Comparison of ENCODE assay signal across 25 cellular contexts in genomic region chr13:35882722-35883497, GRCh38.
DNase-seq lines count a peak whose midpoint lies in the region; ATAC-seq and TF ChIP-seq lines count a peak whose summit lies in the region.
"Had no signal": no experiment of that assay in that cellular context is flagged by ENCODE, and none has a peak within 500 bp of the region (broad histone marks: within the 10 kb centered on the region; RNA-seq: fewer than 3 reads in every experiment).

No MANE protein-coding gene starts in this region.

- H3K27me3 Mint-ChIP-seq in activated T-cell treated with anti-CD3 and anti-CD28 coated beads, Interleukin-2, amount 50 U/mL, for 72 hours (ENCODE audit: low read depth), result no peaks in the 10 kb centered on the region
- H3K27me3 Mint-ChIP-seq: activated T-helper 17 cell treated with anti-CD3 and anti-CD28 coated beads, Interleukin-2, amount 50 U/mL, for 72 hours; stimulated activated naive CD8-positive, alpha-beta T cell treated with anti-CD3 and anti-CD28 coated beads, Interleukin-15, amount 100 ng/mL, for 72 hours had no signal

- H3K27ac ChIP-seq in smooth muscle cell (ENCODE audit: low read depth), result no peak overlapping the region
- no peak overlapping the region for H3K27ac ChIP-seq in upper lobe of right lung
- no peak overlapping the region for H3K27ac ChIP-seq in mesendoderm (ENCODE audit: low read depth, low read length)
- H3K27ac ChIP-seq: body of pancreas, C4-2B, spleen, upper lobe of left lung had no signal

- H2AK5ac ChIP-seq in mesendoderm (ENCODE audit: low read length), result no peak overlapping the region

- no peak overlapping the region for H4K5ac ChIP-seq in mesendoderm (ENCODE audit: low read length)

- no peak overlapping the region for H3K4me3 Mint-ChIP-seq in activated T-cell treated with anti-CD3 and anti-CD28 coated beads, Interleukin-2, amount 50 U/mL, for 72 hours
- H3K4me3 Mint-ChIP-seq: activated naive CD8-positive, alpha-beta T cell treated with anti-CD3 and anti-CD28 coated beads for 36 hours; activated T-helper 17 cell treated with anti-CD3 and anti-CD28 coated beads, Interleukin-2, amount 50 U/mL, for 72 hours; IgD-negative memory B cell; stimulated activated naive CD8-positive, alpha-beta T cell treated with anti-CD3 and anti-CD28 coated beads, Interleukin-15, amount 100 ng/mL, for 72 hours had no signal

- H3K4me3 ChIP-seq in smooth muscle cell, result no peak overlapping the region
- no peak overlapping the region for H3K4me3 ChIP-seq in upper lobe of right lung
- H3K4me3 ChIP-seq in mesendoderm (ENCODE audit: low read length), result no peak overlapping the region
- H3K4me3 ChIP-seq: body of pancreas, MG63, spleen, upper lobe of left lung had no signal

- no peaks in the 10 kb centered on the region for H3K4me1 ChIP-seq in smooth muscle cell (ENCODE audit: low read depth)
- no peaks in the 10 kb centered on the region for H3K4me1 ChIP-seq in upper lobe of right lung
- no peaks in the 10 kb centered on the region for H3K4me1 ChIP-seq in mesendoderm (ENCODE audit: control insufficient read depth, low read depth, low read length)
- H3K4me1 ChIP-seq: body of pancreas, spleen had no signal

- no peak overlapping the region for H4K8ac ChIP-seq in mesendoderm (ENCODE audit: low read depth, low read length)

- H3K23ac ChIP-seq in mesendoderm (ENCODE audit: low read length), result no peak overlapping the region

- ATAC-seq in upper lobe of right lung, result no peak
- ATAC-seq in activated T-cell treated with anti-CD3 and anti-CD28 coated beads, Interleukin-2, amount 50 U/mL, for 72 hours (replicated peaks in 1 of 2), result no peak
- ATAC-seq: activated T-helper 17 cell treated with anti-CD3 and anti-CD28 coated beads, Interleukin-2, amount 50 U/mL, for 72 hours; body of pancreas; Panc1; stimulated activated naive CD8-positive, alpha-beta T cell treated with anti-CD3 and anti-CD28 coated beads, Interleukin-15, amount 100 ng/mL, for 72 hours had no signal

- peak; percentile 31 for DNase-seq in EH (ENCODE audit: low read depth)
- peak; percentile 44 for DNase-seq in astrocyte of the hippocampus (ENCODE audit: low read depth, low spot score)
- DNase-seq in kidney glomerular epithelial cell (lab: John Stamatoyannopoulos, UW), result peak; percentile 48
- no peak for DNase-seq in smooth muscle cell (lab: John Stamatoyannopoulos, UW; ENCODE audit: unreplicated experiment)
- DNase-seq in upper lobe of right lung, result no peak
- no peak for DNase-seq in effector CD8-positive, alpha-beta T cell (lab: John Stamatoyannopoulos, UW)
- DNase-seq in mesendoderm, result no peak
- no peak for DNase-seq in activated T-cell treated with anti-CD3 and anti-CD28 coated beads, Interleukin-2, amount 50 U/mL, for 72 hours
- DNase-seq: activated CD4-positive, alpha-beta T cell treated with anti-CD3 and anti-CD28 coated beads for 48 hours; activated naive CD8-positive, alpha-beta T cell treated with anti-CD3 and anti-CD28 coated beads for 36 hours; body of pancreas; cortex of kidney; GOT3; MG63; NCI-H1417; NCI-H2107; NK-92 treated with Interleukin-12 subunit alpha and Interleukin-12 subunit beta, amount 100 ng/mL, for 24 hours; spleen; stimulated activated CD4-positive, alpha-beta T cell treated with anti-CD3 and anti-CD28 coated beads, Interleukin-4, amount 100 ng/mL, for 1 hour; stimulated activated naive CD8-positive, alpha-beta T cell treated with anti-CD3 and anti-CD28 coated beads, Interleukin-15, amount 100 ng/mL, for 72 hours; upper lobe of left lung had no signal

- H3K56ac ChIP-seq in mesendoderm (ENCODE audit: low read length), result no peak overlapping the region

- intact Hi-C loops in upper lobe of right lung (cut with DNase I), result no loop called here

- H3K4me2 ChIP-seq in smooth muscle cell (peak overlapping the region; percentile 13), mesendoderm (ENCODE audit: low read length) (no peak overlapping the region)

- no peak overlapping the region for H2BK120ac ChIP-seq in mesendoderm (ENCODE audit: low read depth, low read length)

- no peak overlapping the region for H3K4ac ChIP-seq in mesendoderm (ENCODE audit: low read depth, low read length)

- H3K4me1 Mint-ChIP-seq in activated T-cell treated with anti-CD3 and anti-CD28 coated beads, Interleukin-2, amount 50 U/mL, for 72 hours (ENCODE audit: low read depth), result no peaks in the 10 kb centered on the region
- H3K4me1 Mint-ChIP-seq: activated naive CD8-positive, alpha-beta T cell treated with anti-CD3 and anti-CD28 coated beads for 36 hours; activated T-helper 17 cell treated with anti-CD3 and anti-CD28 coated beads, Interleukin-2, amount 50 U/mL, for 72 hours; IgD-negative memory B cell; stimulated activated naive CD8-positive, alpha-beta T cell treated with anti-CD3 and anti-CD28 coated beads, Interleukin-15, amount 100 ng/mL, for 72 hours had no signal

- H3K79me1 ChIP-seq in mesendoderm (ENCODE audit: low read length), result no peaks in the 10 kb centered on the region

- H3K9ac ChIP-seq in smooth muscle cell (ENCODE audit: low read depth) (no peak overlapping the region), mesendoderm (ENCODE audit: low read length) (no peak overlapping the region)

- H3K27me3 ChIP-seq in smooth muscle cell (ENCODE audit: low read depth), result no peaks in the 10 kb centered on the region
- no peaks in the 10 kb centered on the region for H3K27me3 ChIP-seq in upper lobe of right lung
- H3K27me3 ChIP-seq in mesendoderm (ENCODE audit: insufficient read depth, low read length, poor library complexity), result no peaks in the 10 kb centered on the region
- H3K27me3 ChIP-seq: body of pancreas, MG63, spleen, upper lobe of left lung had no signal

- H4K20me1 ChIP-seq in smooth muscle cell (ENCODE audit: low read depth), result no peaks in the 10 kb centered on the region

- no peak overlapping the region for H3K18ac ChIP-seq in mesendoderm (ENCODE audit: low read length)

- H3K27ac Mint-ChIP-seq in activated T-cell treated with anti-CD3 and anti-CD28 coated beads, Interleukin-2, amount 50 U/mL, for 72 hours, result no peak overlapping the region
- H3K27ac Mint-ChIP-seq: activated naive CD8-positive, alpha-beta T cell treated with anti-CD3 and anti-CD28 coated beads for 36 hours; activated T-helper 17 cell treated with anti-CD3 and anti-CD28 coated beads, Interleukin-2, amount 50 U/mL, for 72 hours; stimulated activated naive CD8-positive, alpha-beta T cell treated with anti-CD3 and anti-CD28 coated beads, Interleukin-15, amount 100 ng/mL, for 72 hours had no signal

- no peaks in the 10 kb centered on the region for H3K36me3 Mint-ChIP-seq in activated T-cell treated with anti-CD3 and anti-CD28 coated beads, Interleukin-2, amount 50 U/mL, for 72 hours (ENCODE audit: insufficient read depth in 2 of 2)
- H3K36me3 Mint-ChIP-seq: activated naive CD8-positive, alpha-beta T cell treated with anti-CD3 and anti-CD28 coated beads for 36 hours had no signal

- WGBS in smooth muscle cell (ENCODE audit: low lambda C conversion rate), result 54% methylated on average over 10 of the region's 10 CpGs
- WGBS in mesendoderm (ENCODE audit: extremely low coverage, insufficient coverage, low lambda C conversion rate), result no CpG with 5 or more reads among the region's 10 CpGs

- H3K9me3 ChIP-seq in smooth muscle cell (replicated peaks; ENCODE audit: low read depth) (no peaks in the 10 kb centered on the region), upper lobe of right lung (no peaks in the 10 kb centered on the region)
- H3K9me3 ChIP-seq: body of pancreas, MG63, upper lobe of left lung had no signal

- no peak overlapping the region for H2BK5ac ChIP-seq in mesendoderm (ENCODE audit: low read length)

- H2BK15ac ChIP-seq in mesendoderm (replicated peaks; ENCODE audit: low read depth), result no peak overlapping the region

- peaks cover 2 to 4% of the 10 kb centered on the region in 2 donors for H3K9me3 Mint-ChIP-seq in activated T-cell treated with anti-CD3 and anti-CD28 coated beads, Interleukin-2, amount 50 U/mL, for 72 hours
- H3K9me3 Mint-ChIP-seq: activated naive CD8-positive, alpha-beta T cell treated with anti-CD3 and anti-CD28 coated beads for 36 hours; activated T-helper 17 cell treated with anti-CD3 and anti-CD28 coated beads, Interleukin-2, amount 50 U/mL, for 72 hours had no signal

- H3K79me2 ChIP-seq in smooth muscle cell (ENCODE audit: low read depth) (no peaks in the 10 kb centered on the region), mesendoderm (ENCODE audit: control insufficient read depth, insufficient read depth, low read length) (no peaks in the 10 kb centered on the region)

- H3F3A ChIP-seq in smooth muscle cell (ENCODE audit: low read depth), result no peaks in the 10 kb centered on the region

- H3K36me3 ChIP-seq in smooth muscle cell (ENCODE audit: low read depth), result no peaks in the 10 kb centered on the region
- no peaks in the 10 kb centered on the region for H3K36me3 ChIP-seq in upper lobe of right lung
- H3K36me3 ChIP-seq in mesendoderm (ENCODE audit: control insufficient read depth, insufficient read depth, low read length), result no peaks in the 10 kb centered on the region
- H3K36me3 ChIP-seq: MG63, spleen, upper lobe of left lung had no signal

- no peak for TF ChIP-seq CTCF in smooth muscle cell (IDR thresholded peaks at IDR 0.05; ENCODE audit: borderline replicate concordance, insufficient read depth, poor library complexity, severe bottlenecking)
- no peak for TF ChIP-seq CTCF in upper lobe of right lung (IDR thresholded peaks at IDR 0.05)

- peak overlapping the region; percentile 69 for H2AFZ ChIP-seq in smooth muscle cell (ENCODE audit: low read depth)

Comparison
In these comparisons a context has a peak if more than half of its experiments do, and no peak if none do; other contexts are left out.
1. DNase-seq: peak in EH (single experiment), astrocyte of the hippocampus (single experiment) and kidney glomerular epithelial cell (single experiment); none in smooth muscle cell (single experiment), upper lobe of right lung (single experiment), effector CD8-positive, alpha-beta T cell (single experiment), mesendoderm (single experiment) and activated T-cell treated with anti-CD3 and anti-CD28 coated beads, Interleukin-2, amount 50 U/mL, for 72 hours (0 of 2).